In genomic region chr15:101426761-101427333, GRCh38 we compare ENCODE assay signal across 1 cellular context.
TF ChIP-seq lines count a peak whose summit lies in the region.

No MANE protein-coding gene starts in this region.

TF ChIP-seq in H1, 55 proteins besides CTCF, POLR2A, EP300 and RAD21 (continued from another document):
- TF ChIP-seq RNF2 (IDR thresholded peaks at IDR 0.05; ENCODE audit: borderline replicate concordance, low read depth, low read length, missing control alignments, poor library complexity, severe bottlenecking) (no peak), YY1 (IDR thresholded peaks at IDR 0.05; ENCODE audit: low read depth, low read length) (no peak), CTBP2 (IDR thresholded peaks at IDR 0.05; ENCODE audit: borderline replicate concordance, insufficient read depth, insufficient read length, low read length) (no peak), NANOG (IDR thresholded peaks at IDR 0.05; ENCODE audit: insufficient read depth, low read depth, low read length, poor library complexity, severe bottlenecking) (no peak), CHD7 (IDR thresholded peaks at IDR 0.05; ENCODE audit: insufficient replicate concordance, low read length) (no peak), GABPA (IDR thresholded peaks at IDR 0.05; ENCODE audit: borderline replicate concordance, insufficient read depth, low read length) (no peak), SP4 (IDR thresholded peaks at IDR 0.05; ENCODE audit: low read length) (no peak), SP2 (IDR thresholded peaks at IDR 0.05; ENCODE audit: low read length) (no peak)
